ENCODE assay signal across 8 cellular contexts in genomic region chr18:658947-659533, GRCh38.
DNase-seq lines count a peak whose midpoint lies in the region; ATAC-seq and TF ChIP-seq lines count a peak whose summit lies in the region.

No MANE protein-coding gene starts in this region.

- no peak overlapping the region for H3K9ac ChIP-seq in HUES48 (ENCODE audit: low read depth, low read length)
- peak overlapping the region; percentile 51 for H3K9ac ChIP-seq in mucosa of stomach (ENCODE audit: low read length)

- H3K9me3 ChIP-seq in HUES48 (ENCODE audit: control insufficient read depth, insufficient read depth, low read length): 0 out of 2 replicates have a peak, but pooled peaks cover 3% of the 10 kb centered on the region
- H3K9me3 ChIP-seq in mucosa of stomach (ENCODE audit: control insufficient read depth, low read length): no peaks in the 10 kb centered on the region

- H3K4me3 ChIP-seq in AG10803 (ENCODE audit: low read length) (peak overlapping the region; percentile 91), HUES48 (ENCODE audit: low read depth, low read length) (peak overlapping the region; percentile 98), astrocyte of the spinal cord (ENCODE audit: low read depth, low read length) (peak overlapping the region; percentile 69), mucosa of stomach (ENCODE audit: low read length) (no peak overlapping the region)

- H3K27me3 ChIP-seq in HUES48 (ENCODE audit: control insufficient read depth, insufficient read depth, low read length): no peaks in the 10 kb centered on the region
- H3K27me3 ChIP-seq in mucosa of stomach (ENCODE audit: control insufficient read depth, insufficient read depth, low read length): no peaks in the 10 kb centered on the region

- H3K36me3 ChIP-seq in HUES48 (ENCODE audit: control insufficient read depth, insufficient read depth, low read length) (peaks cover 32% of the 10 kb centered on the region), mucosa of stomach (ENCODE audit: control insufficient read depth, insufficient read depth, low read length) (no peaks in the 10 kb centered on the region)

- peaks cover 4% of the 10 kb centered on the region; the same call in 1 of the 2 replicates for H3K4me1 ChIP-seq in HUES48 (ENCODE audit: control insufficient read depth, insufficient read depth, low read length)
- H3K4me1 ChIP-seq in mucosa of stomach (ENCODE audit: control insufficient read depth, insufficient read depth, low read length): peaks cover 4% of the 10 kb centered on the region

- ATAC-seq in HG02884 (IDR thresholded peaks at IDR 0.05; ENCODE audit: unreplicated experiment) (no peak), GM21367 (IDR thresholded peaks at IDR 0.05; ENCODE audit: unreplicated experiment) (no peak)

- H3K27ac ChIP-seq in HUES48 (ENCODE audit: low read depth, low read length): peak overlapping the region; percentile 90

- in situ Hi-C loops in astrocyte of the spinal cord (cut with HindIII; ENCODE audit: low sequenced_read_pairs): no loop called here

- no peak for DNase-seq in AG10803 (ENCODE audit: low read depth)
- no peak for DNase-seq in astrocyte of the spinal cord (ENCODE audit: low read depth, low spot score)
- DNase-seq in stimulated activated CD4-positive, alpha-beta T cell treated with anti-CD3 and anti-CD28 coated beads, Interleukin-4, amount 100 ng/mL, for 24 hours: no peak
- DNase-seq in cortex of kidney (lab: John Stamatoyannopoulos, UW): no peak

- TF ChIP-seq CTCF in AG10803 (conservative IDR thresholded peaks at IDR 0.05; ENCODE audit: low read length): no peak
- no peak for TF ChIP-seq CTCF in astrocyte of the spinal cord (IDR thresholded peaks at IDR 0.05; ENCODE audit: low read depth, low read length)
